In genomic region chr3:125054436-125055164, GRCh38 we compare ENCODE assay signal across 8 cellular contexts. TPM values are rescaled to one million over a fixed set of nuclear protein-coding genes. Genes with fewer than 3 reads are reported as not detected.
DNase-seq lines count a peak whose midpoint lies in the region; ATAC-seq and TF ChIP-seq lines count a peak whose summit lies in the region.

No MANE protein-coding gene starts in this region.

- H3K4me3 ChIP-seq in AG04449 (ENCODE audit: low read depth, low read length) (peak overlapping the region; percentile 86), ovary (peak overlapping the region; percentile 84)

- peaks cover 17% of the 10 kb centered on the region for H3K4me1 ChIP-seq in ovary (ENCODE audit: insufficient read depth)

- H3K27me3 Mint-ChIP-seq in activated CD8-positive, alpha-beta T cell treated with anti-CD3 and anti-CD28 coated beads for 36 hours, result no peaks in the 10 kb centered on the region

- POLR2A ChIA-PET in AG04449 (lab: Yijun Ruan, JAX), result interaction anchor here (0.5 to 1.2 kb wide), 3 partner anchors 8 to 76 kb away, joined by 3 to 4 read pairs (median 3); no protein-coding TSS in a partner anchor
- POLR2A ChIA-PET in activated CD8-positive, alpha-beta T cell treated with anti-CD3 and anti-CD28 coated beads for 36 hours (lab: Charles Lee), result interaction anchor here (1.2 kb wide), 1 partner anchor 101 kb away, joined by 3 read pairs; no protein-coding TSS in a partner anchor

- no peaks in the 10 kb centered on the region for H3K9me3 ChIP-seq in ovary

- H3K36me3 Mint-ChIP-seq in activated CD8-positive, alpha-beta T cell treated with anti-CD3 and anti-CD28 coated beads for 36 hours (ENCODE audit: low read depth), result peaks cover 7% of the 10 kb centered on the region

- H3K4me1 Mint-ChIP-seq in activated CD8-positive, alpha-beta T cell treated with anti-CD3 and anti-CD28 coated beads for 36 hours (ENCODE audit: low read depth), result peaks cover 43% of the 10 kb centered on the region

- no peak for TF ChIP-seq CTCF in AG04449 (IDR thresholded peaks at IDR 0.05; ENCODE audit: insufficient read depth, low read length, missing control alignments)
- peak; percentile 6 for TF ChIP-seq CTCF in GM12873 (IDR thresholded peaks at IDR 0.05; ENCODE audit: insufficient read depth, low read depth, low read length, missing control alignments)
- no peak for TF ChIP-seq CTCF in activated CD8-positive, alpha-beta T cell treated with anti-CD3 and anti-CD28 coated beads for 36 hours (IDR thresholded peaks at IDR 0.05)
- peak in 2 of 3 donors; percentile 36 to 46 for TF ChIP-seq CTCF in ovary (IDR thresholded peaks at IDR 0.05)

- H3K27ac Mint-ChIP-seq in activated CD8-positive, alpha-beta T cell treated with anti-CD3 and anti-CD28 coated beads for 36 hours, result peak overlapping the region; percentile 77

- H3K4me3 Mint-ChIP-seq in activated CD8-positive, alpha-beta T cell treated with anti-CD3 and anti-CD28 coated beads for 36 hours, result peak overlapping the region; percentile 78

- no peak for DNase-seq in AG04449 (ENCODE audit: low read depth, low spot score)
- DNase-seq in HT-29 (ENCODE audit: low spot score), result peak; percentile 47
- peak; percentile 23 for DNase-seq in activated CD8-positive, alpha-beta T cell treated with anti-CD3 and anti-CD28 coated beads for 36 hours
- DNase-seq in glomerular visceral epithelial cell (ENCODE audit: extremely low spot score), result peak; percentile 53
- DNase-seq in ovary, result peak in 1 of 5 donors; percentile 57
- no peak for DNase-seq in NCI-H2227 treated with DMSO at 0.1 percent for 48 hours (lab: John Stamatoyannopoulos, UW)
- DNase-seq in GDM1 (lab: John Stamatoyannopoulos, UW), result no peak

- peak overlapping the region; percentile 95 for H3K27ac ChIP-seq in ovary

- intact Hi-C loops in activated CD8-positive, alpha-beta T cell treated with anti-CD3 and anti-CD28 coated beads for 36 hours (cut with micrococcal nuclease), result loop anchor here (5.0 to 10.0 kb wide), 3 partner anchors 68 to 300 kb away; no protein-coding TSS in a partner anchor
- intact Hi-C loops in ovary (cut with DNase I), result loop anchor here in 2 of 4 donors (5.0 to 10.0 kb wide), 2 partner anchors 88 to 90 kb away; no protein-coding TSS in a partner anchor

- H3K9me3 Mint-ChIP-seq in activated CD8-positive, alpha-beta T cell treated with anti-CD3 and anti-CD28 coated beads for 36 hours, result no peaks in the 10 kb centered on the region

- ATAC-seq in activated CD8-positive, alpha-beta T cell treated with anti-CD3 and anti-CD28 coated beads for 36 hours, result peak; percentile 13

- TF ChIP-seq POLR2A in ovary (IDR thresholded peaks at IDR 0.05), result peak; percentile 28

- no peak for TF ChIP-seq EP300 in ovary (IDR thresholded peaks at IDR 0.05)

- H3K36me3 ChIP-seq in ovary, result no peaks in the 10 kb centered on the region

- 0 to 1% (median 1%) methylated on average over 13 of the region's 13 CpGs for WGBS in ovary, 3 donors

- CTCF ChIA-PET in AG04449 (lab: Yijun Ruan, JAX), result interaction anchor here (0.9 to 1.1 kb wide), 3 partner anchors 75 to 384 kb away, joined by 3 read pairs; no protein-coding TSS in a partner anchor
- CTCF ChIA-PET in activated CD8-positive, alpha-beta T cell treated with anti-CD3 and anti-CD28 coated beads for 36 hours (lab: Charles Lee), result interaction anchor here (0.9 to 1.0 kb wide), 2 partner anchors 30 to 147 kb away, joined by 3 to 4 read pairs; no protein-coding TSS in a partner anchor

- no peaks in the 10 kb centered on the region for H3K27me3 ChIP-seq in ovary

RNA-seq across cellular contexts. Expression of gene HEG1, which starts 1.2 kb away (rescaled TPM):
- 0.33 and 2.2 TPM in 2 replicates for total RNA-seq in HT-29 (2014; rRNA removed; shearing (Covaris generic))
- 10 to 100 TPM; 24.5 to 25.8 TPM for total RNA-seq in activated CD8-positive, alpha-beta T cell treated with anti-CD3 and anti-CD28 coated beads for 36 hours
- 10 to 100 TPM; 17.4 to 54.7 (median 35.6) TPM for total RNA-seq in ovary
- polyA plus RNA-seq in ovary, result 10 to 100 TPM; 12.2 to 64.7 TPM

Comparison
In these comparisons a context has a peak if more than half of its experiments do, and no peak if none do; other contexts are left out.
1. DNase-seq: peak in HT-29 (single experiment), activated CD8-positive, alpha-beta T cell treated with anti-CD3 and anti-CD28 coated beads for 36 hours (single experiment) and glomerular visceral epithelial cell (single experiment); none in AG04449 (single experiment), NCI-H2227 treated with DMSO at 0.1 percent for 48 hours (single experiment) and GDM1 (single experiment).
2. CTCF ChIP-seq: peak in GM12873 (single experiment) and ovary (2 of 3); none in AG04449 (single experiment) and activated CD8-positive, alpha-beta T cell treated with anti-CD3 and anti-CD28 coated beads for 36 hours (single experiment).